ENCODE assay signal across 1 cellular context in genomic region chr12:9868271-9868815, GRCh38.
TF ChIP-seq lines count a peak whose summit lies in the region.

No MANE protein-coding gene starts in this region.

TF ChIP-seq in IMR-90, 13 proteins besides CTCF, POLR2A, EP300 and RAD21 (continued from another document):
- TF ChIP-seq BHLHE40 (IDR thresholded peaks at IDR 0.05; ENCODE audit: low read depth, low read length) (no peak), NFE2L2 (IDR thresholded peaks at IDR 0.05; ENCODE audit: low read depth, low read length) (no peak), ELK1 (IDR thresholded peaks at IDR 0.05; ENCODE audit: borderline replicate concordance, low read depth, low read length) (no peak), CEBPB (IDR thresholded peaks at IDR 0.05; ENCODE audit: low read depth, low read length) (no peak), SMC3 (IDR thresholded peaks at IDR 0.05; ENCODE audit: low read depth, low read length) (no peak), MAFK (IDR thresholded peaks at IDR 0.05; ENCODE audit: low read depth, low read length) (no peak), MAZ (IDR thresholded peaks at IDR 0.05; ENCODE audit: borderline replicate concordance, low read depth, low read length) (no peak)
TF ChIP-seq in IMR-90: peak in this region for 0.
